Comparison of ENCODE assay signal across 13 cellular contexts in the genomic region with DNA sequence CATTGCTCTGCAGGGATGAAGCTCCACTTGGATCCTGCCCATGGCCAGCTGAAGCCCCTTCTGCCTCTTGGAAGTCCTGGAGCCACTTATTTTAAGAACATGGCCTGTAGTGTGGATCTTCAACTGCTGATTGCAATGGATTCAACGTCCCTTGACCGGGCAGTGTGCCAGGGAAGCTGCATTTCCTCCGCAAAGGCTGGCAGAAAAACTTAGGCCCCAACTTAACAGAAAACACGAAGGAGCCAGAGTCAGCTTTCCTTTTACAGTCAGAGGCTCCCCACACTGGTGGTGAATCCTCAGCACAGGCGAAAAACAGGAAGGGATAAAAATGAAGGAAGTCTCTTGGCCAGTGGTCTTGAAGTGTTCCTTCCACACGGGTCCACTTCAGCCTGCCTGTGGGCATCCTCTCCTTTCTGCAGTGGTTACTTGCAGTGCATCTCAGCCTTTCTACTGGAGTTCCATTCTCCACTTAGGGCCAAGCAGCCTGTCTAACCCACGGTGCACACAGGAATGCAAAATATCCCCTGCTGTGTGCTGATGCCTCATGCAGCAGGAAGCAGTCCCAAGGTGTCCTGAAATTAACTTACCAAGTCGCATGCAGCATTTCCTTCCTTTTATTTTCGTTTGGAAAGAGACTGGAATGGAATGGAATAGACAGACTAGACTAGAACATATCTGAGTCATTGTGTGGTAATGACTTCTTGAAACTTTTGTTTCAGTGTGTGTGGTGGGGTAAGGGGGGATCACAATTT. TPM values are rescaled to one million over a fixed set of nuclear protein-coding genes. Genes with fewer than 3 reads are reported as not detected.
DNase-seq lines count a peak whose midpoint lies in the region; ATAC-seq, FAIRE-seq and TF ChIP-seq lines count a peak whose summit lies in the region.
"Had no signal": no experiment of that assay in that cellular context is flagged by ENCODE, and none has a peak within 500 bp of the region (broad histone marks: within the 10 kb centered on the region; RNA-seq: fewer than 3 reads in every experiment).

No MANE protein-coding gene starts in this region.

- H4K20me1 ChIP-seq in keratinocyte (ENCODE audit: control insufficient read depth, extremely low read depth, insufficient read depth, low read length) = no peaks in the 10 kb centered on the region

- intact Hi-C loops in tibial artery (cut with DNase I; ENCODE audit: low total_unique reads) = no loop called here

- H3K27ac ChIP-seq in keratinocyte (ENCODE audit: control insufficient read depth, insufficient read depth, low read length) = peak overlapping the region; percentile 79
- H3K27ac ChIP-seq in tibial artery = no peak overlapping the region
- H3K27ac ChIP-seq: ovary had no signal

- H3K27me3 ChIP-seq in keratinocyte (ENCODE audit: control insufficient read depth, extremely low read depth, insufficient read depth, low read length) (no peaks in the 10 kb centered on the region), tibial artery (peaks cover 0 to 8% of the 10 kb centered on the region in 2 donors)
- H3K27me3 ChIP-seq: ovary had no signal

- H3K4me1 ChIP-seq in keratinocyte (ENCODE audit: control insufficient read depth, extremely low read depth, insufficient read depth, low read length) (peaks cover 27% of the 10 kb centered on the region), tibial artery (no peaks in the 10 kb centered on the region)

- in situ Hi-C loops in astrocyte of the cerebellum (cut with HindIII; ENCODE audit: low sequenced_read_pairs) = no loop called here

- H3K9me1 ChIP-seq in keratinocyte (ENCODE audit: control insufficient read depth, extremely low read depth, insufficient read depth, low read length) = no peaks in the 10 kb centered on the region

- H3K79me2 ChIP-seq in keratinocyte (ENCODE audit: control insufficient read depth, insufficient read depth, low read length) = no peaks in the 10 kb centered on the region

- no peak overlapping the region for H3K9ac ChIP-seq in keratinocyte (ENCODE audit: control insufficient read depth, extremely low read depth, insufficient read depth, low read length)

- peak overlapping the region; percentile 12 for H3K4me2 ChIP-seq in keratinocyte (ENCODE audit: control insufficient read depth, extremely low read depth, insufficient read depth, low read depth, low read length)

- dilution Hi-C loops in keratinocyte (cut with MboI; ENCODE audit: extremely low pct_ligation_motif_present, low sequenced_read_pairs) = no loop called here

- peak overlapping the region; percentile 4 for H2AFZ ChIP-seq in keratinocyte (ENCODE audit: control insufficient read depth, low read length)

- H3K9me3 ChIP-seq in keratinocyte (ENCODE audit: control insufficient read depth, low read depth, low read length) (no peaks in the 10 kb centered on the region), tibial artery (no peaks in the 10 kb centered on the region)
- H3K9me3 ChIP-seq: ovary had no signal

- H3K36me3 ChIP-seq in keratinocyte (ENCODE audit: control insufficient read depth in 2 of 2, extremely low read depth in 1 of 2, insufficient read depth in 2 of 2, low read length in 2 of 2) (no peaks in the 10 kb centered on the region), tibial artery (no peaks in the 10 kb centered on the region)
- H3K36me3 ChIP-seq: ovary had no signal

- DNase-seq in AG10803 (ENCODE audit: low read depth) = peak; percentile 95
- peak; percentile 26 for DNase-seq in HS-27A (ENCODE audit: low read depth)
- peak; percentile 53 for DNase-seq in astrocyte of the cerebellum (ENCODE audit: low read depth)
- DNase-seq in keratinocyte (ENCODE audit: low read depth, low spot score) = no peak
- no peak for DNase-seq in tibial artery
- DNase-seq in SIG-M5 (lab: John Stamatoyannopoulos, UW) = no peak
- DNase-seq: NCI-H1694, ovary, T-helper 9 cell had no signal

- TF ChIP-seq CTCF in AG10803 (conservative IDR thresholded peaks at IDR 0.05; ENCODE audit: low read length) = peak; percentile 31
- TF ChIP-seq CTCF in astrocyte of the cerebellum (IDR thresholded peaks at IDR 0.05; ENCODE audit: low read depth, low read length, missing control alignments) = no peak
- no peak for TF ChIP-seq CTCF in keratinocyte (optimal IDR thresholded peaks at IDR 0.05 in 1 of 3, IDR thresholded peaks at IDR 0.05 in 1 of 3, conservative IDR thresholded peaks at IDR 0.05 in 1 of 3; ENCODE audit: extremely low read depth in 1 of 3, insufficient read depth in 2 of 3, low read length in 3 of 3)
- TF ChIP-seq CTCF in tibial artery (IDR thresholded peaks at IDR 0.05) = no peak

- ATAC-seq in HG03139 (IDR thresholded peaks at IDR 0.05; ENCODE audit: unreplicated experiment) (no peak), GM19463 (IDR thresholded peaks at IDR 0.05; ENCODE audit: unreplicated experiment) (no peak)
- ATAC-seq: esophagus mucosa, left colon had no signal

- peak; percentile 86 for FAIRE-seq in keratinocyte (lab: Jason Lieb, UNC)

- H3K4me3 ChIP-seq in AG10803 (ENCODE audit: low read length) (no peak overlapping the region), astrocyte of the cerebellum (ENCODE audit: low read depth, low read length) (no peak overlapping the region), keratinocyte (ENCODE audit: control insufficient read depth in 2 of 3, extremely low read depth in 1 of 3, insufficient read depth in 2 of 3, low read depth in 1 of 3, low read length in 3 of 3) (no peak overlapping the region), tibial artery (no peak overlapping the region)
- H3K4me3 ChIP-seq: ovary had no signal

RNA-seq across cellular contexts. Expression of gene FOXQ1, which starts 26.1 kb away (rescaled TPM):
- 2.3 to 5.4 TPM (median 4.2 TPM) in 3 replicates for polyA plus RNA-seq in keratinocyte
- polyA plus RNA-seq in keratinocyte (2011; ENCODE audit: low read depth) = 2.7 TPM
- polyA plus RNA-seq in keratinocyte (2011; cell fraction: cytosol; rRNA removed) = 3.5 and 5.1 TPM in 2 replicates
- 6.3 TPM in 2 replicates for polyA plus RNA-seq in keratinocyte (2011; cell fraction: nucleus; rRNA removed)
- 5.9 and 14.4 TPM in 2 replicates for polyA plus RNA-seq in keratinocyte (2012; ENCODE audit: low replicate concordance)
- polyA minus RNA-seq in keratinocyte = 1.6 to 3.9 TPM (median 2.1 TPM) in 3 replicates
- 14.0 TPM for polyA minus RNA-seq in keratinocyte (2011; cell fraction: cytosol; rRNA and poly(A)+ RNA removed)
- 2.6 and 4.5 TPM in 2 replicates for polyA minus RNA-seq in keratinocyte (2011; cell fraction: nucleus; rRNA and poly(A)+ RNA removed)

Comparison
In these comparisons a context has a peak if more than half of its experiments do, and no peak if none do; other contexts are left out.
1. DNase-seq: peak in AG10803 (single experiment), HS-27A (single experiment) and astrocyte of the cerebellum (single experiment); none in keratinocyte (single experiment), tibial artery (0 of 2) and SIG-M5 (single experiment).